In genomic region chr6:76073281-76073680, GRCh38 we compare ENCODE assay signal across 2 cellular contexts.
A peak's percentile ranks its signal among the peaks of the same experiment; 100 is the strongest.
TF ChIP-seq lines count a peak whose summit lies in the region.

No MANE protein-coding gene starts in this region.

TF ChIP-seq in HepG2, 621 proteins besides CTCF, POLR2A, EP300 and RAD21:
- TF ChIP-seq ATM (IDR thresholded peaks at IDR 0.05; ENCODE audit: borderline replicate concordance): no peak
- TF ChIP-seq NFKB2 (CRISPR knock-in tag; IDR thresholded peaks at IDR 0.05; ENCODE audit: borderline replicate concordance): no peak
- TF ChIP-seq HMGA1 (CRISPR knock-in tag; conservative IDR thresholded peaks at IDR 0.05): no peak
- no peak for TF ChIP-seq ZNF142 (CRISPR knock-in tag; IDR thresholded peaks at IDR 0.05)
- TF ChIP-seq ZNF552 (CRISPR knock-in tag; IDR thresholded peaks at IDR 0.05; ENCODE audit: borderline replicate concordance): no peak
- TF ChIP-seq MAFG (CRISPR knock-in tag; IDR thresholded peaks at IDR 0.05): no peak
- TF ChIP-seq ARID2 (CRISPR knock-in tag; IDR thresholded peaks at IDR 0.05; ENCODE audit: borderline replicate concordance): no peak
- TF ChIP-seq ZMAT3 (CRISPR knock-in tag; conservative IDR thresholded peaks at IDR 0.05): no peak
- no peak for TF ChIP-seq ZNF263 (CRISPR knock-in tag; IDR thresholded peaks at IDR 0.05)
- no peak for TF ChIP-seq KLF13 (CRISPR knock-in tag; IDR thresholded peaks at IDR 0.05)
- TF ChIP-seq FOXP1 (IDR thresholded peaks at IDR 0.05): no peak
- TF ChIP-seq FOXP1 (CRISPR knock-in tag; IDR thresholded peaks at IDR 0.05): no peak
- TF ChIP-seq MAFF (IDR thresholded peaks at IDR 0.05; ENCODE audit: low read depth, low read length): peak; percentile 71
- TF ChIP-seq FOXJ3 (CRISPR knock-in tag; IDR thresholded peaks at IDR 0.05; ENCODE audit: borderline replicate concordance): no peak
- peak; percentile 69 to 88 for TF ChIP-seq MAFK (conservative IDR thresholded peaks at IDR 0.05 in 1 of 2, IDR thresholded peaks at IDR 0.05 in 1 of 2; ENCODE audit: low read length in 2 of 2)
- TF ChIP-seq SKI (IDR thresholded peaks at IDR 0.05; ENCODE audit: partially characterized antibody): no peak
- TF ChIP-seq ISX (CRISPR knock-in tag; conservative IDR thresholded peaks at IDR 0.05): no peak
- TF ChIP-seq PRMT3 (CRISPR knock-in tag; IDR thresholded peaks at IDR 0.05; ENCODE audit: borderline replicate concordance, low read depth): no peak
- no peak for TF ChIP-seq ZNF550 (CRISPR knock-in tag; IDR thresholded peaks at IDR 0.05; ENCODE audit: borderline replicate concordance)
- TF ChIP-seq NR1H2 (CRISPR knock-in tag; IDR thresholded peaks at IDR 0.05; ENCODE audit: borderline replicate concordance, low read depth): no peak
- TF ChIP-seq ZNF296 (CRISPR knock-in tag; conservative IDR thresholded peaks at IDR 0.05): no peak
- TF ChIP-seq ZFP36 (IDR thresholded peaks at IDR 0.05; ENCODE audit: borderline replicate concordance, low read depth, low read length, partially characterized antibody): no peak
- no peak for TF ChIP-seq ZFX (CRISPR knock-in tag; IDR thresholded peaks at IDR 0.05; ENCODE audit: low read depth)
- TF ChIP-seq NFE2L2 (IDR thresholded peaks at IDR 0.05; ENCODE audit: low read length): peak; percentile 70
- no peak for TF ChIP-seq SOX13 (IDR thresholded peaks at IDR 0.05)
- no peak for TF ChIP-seq SOX13 (CRISPR knock-in tag; conservative IDR thresholded peaks at IDR 0.05 in 1 of 2, IDR thresholded peaks at IDR 0.05 in 1 of 2)
- TF ChIP-seq ZNF746 (CRISPR knock-in tag; IDR thresholded peaks at IDR 0.05): no peak
TF ChIP-seq in HepG2: peak in this region for 3.

TF ChIP-seq in H1, 55 proteins besides CTCF, POLR2A, EP300 and RAD21:
- TF ChIP-seq SP4 (IDR thresholded peaks at IDR 0.05; ENCODE audit: low read length) (no peak), BACH1 (IDR thresholded peaks at IDR 0.05; ENCODE audit: low read length) (peak; percentile 48; the same call in 1 of the 2 replicates), MAFK (IDR thresholded peaks at IDR 0.05; ENCODE audit: low read depth, low read length) (peak; percentile 23; the same call in 1 of the 2 replicates), RBBP5 (IDR thresholded peaks at IDR 0.05; ENCODE audit: borderline replicate concordance, low read depth, low read length) (no peak)
